In the genomic region with DNA sequence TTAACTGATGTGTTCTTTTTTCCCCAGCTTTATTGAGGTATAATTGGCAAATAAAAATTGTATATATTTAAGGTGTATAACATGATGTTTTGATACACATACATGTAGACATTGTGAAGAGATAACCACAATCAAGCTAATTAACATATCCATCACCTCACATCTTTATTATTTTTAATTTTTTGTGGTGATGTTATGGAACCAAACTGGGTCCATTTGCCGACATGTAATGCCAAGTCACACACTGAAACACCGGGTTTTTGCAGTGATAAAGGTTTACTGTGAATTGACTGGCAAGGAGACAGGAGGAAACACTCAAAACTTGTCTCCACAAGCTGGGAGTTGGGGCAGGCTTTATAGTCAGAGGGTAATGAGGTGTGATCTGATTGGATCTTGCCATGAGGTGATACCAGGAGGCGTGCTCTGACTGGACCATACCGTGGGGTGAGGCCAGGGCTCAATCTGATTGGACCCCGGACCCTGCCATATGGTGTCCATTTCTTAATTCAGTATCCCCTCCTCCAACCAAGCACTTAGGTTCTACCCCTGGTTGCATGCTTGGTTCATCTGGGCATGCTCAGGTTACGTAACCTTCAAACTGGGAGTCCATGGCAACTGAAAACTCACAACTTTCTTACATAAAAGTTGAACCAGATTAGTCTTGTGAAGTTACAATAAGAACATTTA, we compare ENCODE assay signal across 23 cellular contexts. TPM values are rescaled to one million over a fixed set of nuclear protein-coding genes. Genes with fewer than 3 reads are reported as not detected.
DNase-seq lines count a peak whose midpoint lies in the region; ATAC-seq, FAIRE-seq and TF ChIP-seq lines count a peak whose summit lies in the region.
"Had no signal": no experiment of that assay in that cellular context is flagged by ENCODE, and none has a peak within 500 bp of the region (broad histone marks: within the 10 kb centered on the region; RNA-seq: fewer than 3 reads in every experiment).

No MANE protein-coding gene starts in this region.

- H4K8ac ChIP-seq in H1 (ENCODE audit: extremely low read depth, insufficient read depth, low read length): no peak overlapping the region

- no peak for FAIRE-seq in H1 (lab: Jason Lieb, UNC)
- FAIRE-seq: HTR-8/SVneo had no signal

- H3K27me3 Mint-ChIP-seq in stimulated activated memory B cell treated with anti-CD40 and anti-IgM and Interleukin-4, amounts not matched to agents 10 μg/mL and 1 μg/mL and 100 μg/mL, for 72 hours: no peaks in the 10 kb centered on the region

- H2AFZ ChIP-seq in H1 (ENCODE audit: low read length): no peak overlapping the region

- no peak overlapping the region for H3K23ac ChIP-seq in H1 (ENCODE audit: insufficient read length)

- peaks cover 2% of the 10 kb centered on the region for H3K9me3 Mint-ChIP-seq in stimulated activated memory B cell treated with anti-CD40 and anti-IgM and Interleukin-4, amounts not matched to agents 10 μg/mL and 1 μg/mL and 100 μg/mL, for 72 hours
- H3K9me3 Mint-ChIP-seq: effector memory CD8-positive, alpha-beta T cell; T-cell had no signal

- H3K4me1 Mint-ChIP-seq in stimulated activated memory B cell treated with anti-CD40 and anti-IgM and Interleukin-4, amounts not matched to agents 10 μg/mL and 1 μg/mL and 100 μg/mL, for 72 hours: peaks cover 66% of the 10 kb centered on the region
- H3K4me1 Mint-ChIP-seq: stimulated activated naive CD8-positive, alpha-beta T cell treated with anti-CD3 and anti-CD28 coated beads, Interleukin-15, amount 100 ng/mL, for 72 hours had no signal

- H4K91ac ChIP-seq in H1 (replicated peaks; ENCODE audit: insufficient read length, low read length): no peak overlapping the region

- TF ChIP-seq POLR2A in H1 (IDR thresholded peaks at IDR 0.05; ENCODE audit: control extremely low read depth in 1 of 2, low read depth in 2 of 2, low read length in 2 of 2): no peak

- TF ChIP-seq CTCF in H1 (IDR thresholded peaks at IDR 0.05; ENCODE audit: control extremely low read depth in 1 of 3, insufficient read depth in 1 of 3, low read depth in 1 of 3, low read length in 3 of 3) (no peak), dorsolateral prefrontal cortex (IDR thresholded peaks at IDR 0.05 in 54 of 56, conservative IDR thresholded peaks at IDR 0.05 in 2 of 56; ENCODE audit: low read depth in 1 of 56, partially characterized antibody in 56 of 56) (no peak)

- no peak overlapping the region for H3K18ac ChIP-seq in H1 (ENCODE audit: extremely low read depth, low read length)

- no peak for TF ChIP-seq RAD21 in H1 (IDR thresholded peaks at IDR 0.05 in 1 of 2, conservative IDR thresholded peaks at IDR 0.05 in 1 of 2; ENCODE audit: low read depth in 2 of 2, low read length in 2 of 2)

- no peak overlapping the region for H3K4me2 ChIP-seq in H1 (ENCODE audit: insufficient read depth in 1 of 2, low read depth in 2 of 2, low read length in 2 of 2)

- H3K9ac ChIP-seq in H1 (replicated peaks in 1 of 4; ENCODE audit: extremely low read depth in 1 of 4, low read depth in 3 of 4, low read length in 3 of 4): no peak overlapping the region
- H3K9ac ChIP-seq: BLaER1 treated with 17β-estradiol and CSF1 and Interleukin-3, amounts not matched to agents 10 nM and 100 nM had no signal

- peaks cover 3 to 15% (median 13%) of the 10 kb centered on the region in 4 experiments for H3K4me1 ChIP-seq in H1 (replicated peaks in 1 of 4; ENCODE audit: control insufficient read depth in 3 of 4, insufficient read depth in 4 of 4, low read length in 3 of 4)
- H3K4me1 ChIP-seq: upper lobe of left lung had no signal

- no peak overlapping the region for H2BK12ac ChIP-seq in H1 (ENCODE audit: low read depth, low read length)

- H3K14ac ChIP-seq in H1 (ENCODE audit: insufficient read length): no peak overlapping the region

- no peaks in the 10 kb centered on the region; the same call in none of the 2 replicates for H3K23me2 ChIP-seq in H1 (ENCODE audit: low read depth, low read length)

- no peaks in the 10 kb centered on the region for H4K20me1 ChIP-seq in H1 (replicated peaks in 1 of 2; ENCODE audit: control insufficient read depth in 1 of 2, insufficient read depth in 2 of 2, low read length in 2 of 2)
- H4K20me1 ChIP-seq: BLaER1 treated with 17β-estradiol and CSF1 and Interleukin-3, amounts not matched to agents 10 nM and 100 nM had no signal

- no peaks in the 10 kb centered on the region for H3K79me1 ChIP-seq in H1 (ENCODE audit: low read depth, low read length)

- no peak overlapping the region for H2BK15ac ChIP-seq in H1 (ENCODE audit: low read length)

- CTCF ChIA-PET in H1 (lab: Charles Lee; ENCODE audit: partially characterized antibody): interaction anchor here (0.6 to 1.3 kb wide), 8 partner anchors 12 to 340 kb away, joined by 3 to 7 read pairs (median 3); a partner anchor contains a TSS

- no peak overlapping the region for H3K4ac ChIP-seq in H1 (replicated peaks; ENCODE audit: insufficient read length, low read depth, low read length)

- peak overlapping the region; percentile 19; the same call in 1 of the 2 replicates for H2AK5ac ChIP-seq in H1 (ENCODE audit: low read depth, low read length)

- no peaks in the 10 kb centered on the region; a peak in 1 of 4 replicates for H3K9me3 ChIP-seq in H1 (ENCODE audit: insufficient read depth in 2 of 2, low read depth in 1 of 2, low read length in 1 of 2)
- H3K9me3 ChIP-seq: BLaER1 treated with 17β-estradiol and CSF1 and Interleukin-3, amounts not matched to agents 10 nM and 100 nM; MG63; neutrophil; upper lobe of left lung had no signal

- intact Hi-C loops in dorsolateral prefrontal cortex (cut with DNase I): no loop called here

- no peak overlapping the region for H3K4me3 Mint-ChIP-seq in stimulated activated memory B cell treated with anti-CD40 and anti-IgM and Interleukin-4, amounts not matched to agents 10 μg/mL and 1 μg/mL and 100 μg/mL, for 72 hours
- H3K4me3 Mint-ChIP-seq: effector memory CD8-positive, alpha-beta T cell; stimulated activated naive CD8-positive, alpha-beta T cell treated with anti-CD3 and anti-CD28 coated beads, Interleukin-15, amount 100 ng/mL, for 72 hours; T-cell had no signal

- DNase-seq in NCI-H748 (lab: John Stamatoyannopoulos, UW; ENCODE audit: unreplicated experiment) (peak; percentile 30), NCI-H748 treated with DMSO at 0.1 percent for 48 hours (lab: John Stamatoyannopoulos, UW) (no peak), NCI-H446 (lab: John Stamatoyannopoulos, UW) (peak; percentile 31 to 67), H1 (ENCODE audit: low read depth in 1 of 2, low spot score in 2 of 2) (no peak), midbrain (lab: John Stamatoyannopoulos, UW) (no peak), dorsolateral prefrontal cortex (no peak)
- DNase-seq: 8988T; activated CD4-positive, CD25-positive, alpha-beta regulatory T cell; DMS153; effector memory CD8-positive, alpha-beta T cell; HCEC 1CT; left cardiac atrium; MG63; NK-92 treated with Interleukin-12 subunit alpha and Interleukin-12 subunit beta, amount 100 ng/mL, for 24 hours; retina; stimulated activated naive CD8-positive, alpha-beta T cell treated with anti-CD3 and anti-CD28 coated beads, Interleukin-15, amount 100 ng/mL, for 72 hours; T-cell; upper lobe of left lung had no signal

- no peak overlapping the region; the same call in 1 of the 2 replicates for H2BK20ac ChIP-seq in H1 (ENCODE audit: low read length)

- H3K36me3 Mint-ChIP-seq in stimulated activated memory B cell treated with anti-CD40 and anti-IgM and Interleukin-4, amounts not matched to agents 10 μg/mL and 1 μg/mL and 100 μg/mL, for 72 hours: no peaks in the 10 kb centered on the region
- H3K36me3 Mint-ChIP-seq: T-cell had no signal

- H2BK5ac ChIP-seq in H1 (ENCODE audit: low read depth, low read length): no peak overlapping the region; the same call in 1 of the 2 replicates

- H3K36me3 ChIP-seq in H1 (ENCODE audit: control insufficient read depth in 2 of 4, insufficient read depth in 4 of 4, low read length in 3 of 4): no peaks in the 10 kb centered on the region
- H3K36me3 ChIP-seq: BLaER1 treated with 17β-estradiol and CSF1 and Interleukin-3, amounts not matched to agents 10 nM and 100 nM; MG63; neutrophil; upper lobe of left lung had no signal

- 91% methylated on average over 6 of the region's 6 CpGs; no CpG with 5 or more reads in 1 of the 2 experiments for WGBS in H1 (ENCODE audit: extremely low coverage in 1 of 2, insufficient coverage in 1 of 2, insufficient read length in 1 of 2, insufficient replicate concordance in 2 of 2, low coverage in 1 of 2, low lambda C conversion rate in 2 of 2, missing lambda C conversion rate in 1 of 2), 2 experiments

- POLR2A ChIA-PET in H1 (lab: Charles Lee; ENCODE audit: partially characterized antibody): interaction anchor here (0.9 to 1.0 kb wide), 2 partner anchors 12 to 398 kb away, joined by 3 to 4 read pairs; a partner anchor contains a TSS

- peak overlapping the region; percentile 33 for H3K27ac Mint-ChIP-seq in stimulated activated memory B cell treated with anti-CD40 and anti-IgM and Interleukin-4, amounts not matched to agents 10 μg/mL and 1 μg/mL and 100 μg/mL, for 72 hours
- H3K27ac Mint-ChIP-seq: effector memory CD8-positive, alpha-beta T cell; T-cell had no signal

- no peak overlapping the region for H2BK120ac ChIP-seq in H1 (replicated peaks; ENCODE audit: low read depth, low read length)

- H3K4me3 ChIP-seq in H1 (ENCODE audit: extremely low read depth in 1 of 4, insufficient read depth in 2 of 4, low read depth in 3 of 4, low read length in 4 of 4) (no peak overlapping the region), dorsolateral prefrontal cortex (no peak overlapping the region)
- H3K4me3 ChIP-seq: BLaER1 treated with 17β-estradiol and CSF1 and Interleukin-3, amounts not matched to agents 10 nM and 100 nM; MG63; upper lobe of left lung had no signal

- no peak overlapping the region for H4K5ac ChIP-seq in H1 (ENCODE audit: insufficient read length, low read depth, low read length)

- H3K56ac ChIP-seq in H1 (replicated peaks; ENCODE audit: insufficient read length, low read depth, low read length): no peak overlapping the region

- no peak for ATAC-seq in stimulated activated memory B cell treated with anti-CD40 and anti-IgM and Interleukin-4, amounts not matched to agents 10 μg/mL and 1 μg/mL and 100 μg/mL, for 72 hours
- no peak for ATAC-seq in HG02938 (IDR thresholded peaks at IDR 0.05; ENCODE audit: unreplicated experiment)
- ATAC-seq: effector memory CD8-positive, alpha-beta T cell; left cardiac atrium; stimulated activated naive CD8-positive, alpha-beta T cell treated with anti-CD3 and anti-CD28 coated beads, Interleukin-15, amount 100 ng/mL, for 72 hours; T-cell had no signal

- TF ChIP-seq EP300 in H1 (IDR thresholded peaks at IDR 0.05; ENCODE audit: borderline replicate concordance in 1 of 2, low read depth in 2 of 2, low read length in 2 of 2): no peak

- H3K27ac ChIP-seq in H1 (ENCODE audit: low read depth, low read length) (no peak overlapping the region), dorsolateral prefrontal cortex (no peak overlapping the region)
- H3K27ac ChIP-seq: BLaER1 treated with 17β-estradiol and CSF1 and Interleukin-3, amounts not matched to agents 10 nM and 100 nM; neutrophil; upper lobe of left lung had no signal

- no peaks in the 10 kb centered on the region for H3K79me2 ChIP-seq in H1 (ENCODE audit: control insufficient read depth in 1 of 2, insufficient read depth in 2 of 2, low read length in 2 of 2)

- H3K27me3 ChIP-seq in H1 (replicated peaks in 1 of 4; ENCODE audit: control insufficient read depth in 3 of 4, extremely low read depth in 1 of 4, insufficient read depth in 3 of 4, low read length in 3 of 4) (no peaks in the 10 kb centered on the region), dorsolateral prefrontal cortex (peaks cover 0 to 6% (median 0%) of the 10 kb centered on the region in 45 donors)
- H3K27me3 ChIP-seq: BLaER1 treated with 17β-estradiol and CSF1 and Interleukin-3, amounts not matched to agents 10 nM and 100 nM; upper lobe of left lung had no signal

RNA-seq across cellular contexts. Expression of a gene that starts 11.8 kb away (rescaled TPM):
- total RNA-seq in H1 (2021; fragmentation: NEBNext Ultra II Directional; extraction: Animal tissue kit (Norgen Biotek cat#: 25700)): 1.7 and 2.2 TPM in 2 replicates
- 0.99 and 1.3 TPM in 2 replicates for polyA plus RNA-seq in H1 (2011; rRNA removed)
- 1.00 TPM for polyA plus RNA-seq in H1 (2011; cell fraction: cytosol; rRNA removed)
- 2.6 TPM for polyA plus RNA-seq in H1 (2011; cell fraction: nucleus; rRNA removed)
- polyA plus RNA-seq in H1 (2012, experiment 1 of 2): 1.1 to 2.5 TPM (median 1.3 TPM) in 4 replicates
- polyA plus RNA-seq in H1 (2012, experiment 2 of 2): 1.1 TPM
- 0.73 TPM for polyA plus RNA-seq in H1 (2013, experiment 1 of 2)
- polyA plus RNA-seq in H1 (2013, experiment 2 of 2): 0.70 TPM
- polyA minus RNA-seq in H1 (2011; rRNA and poly(A)+ RNA removed): 1.7 and 5.8 TPM in 2 replicates
- 1.9 TPM for polyA minus RNA-seq in H1 (2011; cell fraction: cytosol; rRNA and poly(A)+ RNA removed)
- 4.1 TPM for polyA minus RNA-seq in H1 (2011; cell fraction: nucleus; rRNA and poly(A)+ RNA removed)
- total RNA-seq in dorsolateral prefrontal cortex: 10 to 100 TPM; 15.4 to 68.3 (median 43.9) TPM

Comparison
In these comparisons a context has a peak if more than half of its experiments do, and no peak if none do; other contexts are left out.
1. DNase-seq: peak in NCI-H748 (single experiment) and NCI-H446 (2 of 2); none in NCI-H748 treated with DMSO at 0.1 percent for 48 hours (single experiment), H1 (0 of 2), midbrain (single experiment) and dorsolateral prefrontal cortex (0 of 10).